In the genomic region with DNA sequence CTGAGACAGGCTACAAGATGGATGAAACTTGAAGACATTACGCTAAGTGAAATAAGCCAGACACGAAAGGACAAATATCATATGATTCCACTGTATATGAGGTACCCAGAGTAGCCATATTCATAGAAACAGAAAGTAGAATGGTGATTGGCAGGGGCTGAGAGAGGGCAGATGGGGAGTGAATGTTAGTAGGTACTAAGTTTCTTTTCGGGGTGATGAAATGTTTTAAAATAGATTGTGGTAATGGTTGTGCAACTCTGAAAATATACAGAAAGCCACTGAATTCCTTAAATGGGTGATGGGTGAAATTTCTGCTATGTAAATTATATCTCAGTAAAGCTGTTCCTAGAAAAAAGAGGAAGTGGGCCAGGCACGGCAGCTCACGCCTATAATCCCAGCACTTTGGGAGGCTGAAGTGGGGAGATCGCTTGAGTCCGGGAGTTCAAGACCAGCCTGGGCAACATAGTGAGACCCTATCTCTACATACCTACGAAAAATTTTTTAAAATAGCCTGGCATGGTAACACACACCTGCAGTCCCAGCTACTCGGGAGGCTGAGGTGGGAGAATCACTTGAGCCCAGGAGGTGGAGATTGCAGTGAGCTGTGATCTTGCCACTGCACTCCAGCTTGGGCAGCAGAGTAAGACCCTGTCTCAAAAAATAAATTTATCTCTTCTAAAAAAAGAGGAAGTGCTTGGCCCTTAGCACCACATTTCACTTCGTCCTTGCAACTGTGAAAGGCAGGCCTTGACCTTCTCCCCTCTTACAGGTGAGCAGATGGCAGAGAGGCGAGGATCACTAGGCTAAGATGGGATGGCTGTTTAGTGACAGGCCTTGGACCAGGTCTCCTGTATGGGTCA, we compare ENCODE assay signal across 8 cellular contexts. TPM values are rescaled to one million over a fixed set of nuclear protein-coding genes. Genes with fewer than 3 reads are reported as not detected.
DNase-seq lines count a peak whose midpoint lies in the region; ATAC-seq and TF ChIP-seq lines count a peak whose summit lies in the region.

No MANE protein-coding gene starts in this region.

- H3F3A ChIP-seq in Loucy (ENCODE audit: low read depth), result no peaks in the 10 kb centered on the region

- H3K4me3 Mint-ChIP-seq in memory B cell, result peak overlapping the region; percentile 42

- H3K4me2 ChIP-seq in Loucy (ENCODE audit: low read depth, low read length, poor library complexity, severe bottlenecking), result no peak overlapping the region

- H3K9me3 ChIP-seq in Loucy (ENCODE audit: insufficient read depth, low read depth, low read length) (no peaks in the 10 kb centered on the region), uterus (no peaks in the 10 kb centered on the region)

- H3K4me1 Mint-ChIP-seq in memory B cell, result peaks cover 20% of the 10 kb centered on the region

- H3K27me3 ChIP-seq in Loucy (ENCODE audit: insufficient read depth, low read length, poor library complexity, severe bottlenecking) (no peaks in the 10 kb centered on the region), uterus (no peaks in the 10 kb centered on the region)

- intact Hi-C loops in uterus (cut with DNase I; ENCODE audit: low total_unique reads), result loop anchor here (10.0 kb wide), 1 partner anchor 184 kb away; a partner anchor contains a TSS

- H3K9me2 ChIP-seq in Loucy (replicated peaks; ENCODE audit: low read depth, low read length), result no peaks in the 10 kb centered on the region

- no peak for TF ChIP-seq POLR2A in uterus (IDR thresholded peaks at IDR 0.05)

- no peaks in the 10 kb centered on the region for H3K79me2 ChIP-seq in Loucy (ENCODE audit: insufficient read depth, low read length)

- H3K9me3 Mint-ChIP-seq in memory B cell, result no peaks in the 10 kb centered on the region

- ATAC-seq in GM18498 (IDR thresholded peaks at IDR 0.05; ENCODE audit: unreplicated experiment) (peak; percentile 93), GM21737 (IDR thresholded peaks at IDR 0.05; ENCODE audit: unreplicated experiment) (peak; percentile 74), memory B cell (ENCODE audit: low read depth) (peak; percentile 95)

- H3K27ac ChIP-seq in uterus, result peak overlapping the region; percentile 92 to 95

- H2AFZ ChIP-seq in Loucy (ENCODE audit: low read length), result peak overlapping the region; percentile 29; the same call in 1 of the 2 replicates

- no peak for TF ChIP-seq CTCF in Loucy (conservative IDR thresholded peaks at IDR 0.05; ENCODE audit: low read length)
- no peak for TF ChIP-seq CTCF in astrocyte of the spinal cord (IDR thresholded peaks at IDR 0.05; ENCODE audit: low read depth, low read length)
- no peak for TF ChIP-seq CTCF in uterus (IDR thresholded peaks at IDR 0.05)

- H3K27ac Mint-ChIP-seq in memory B cell, result peak overlapping the region; percentile 94

- no peaks in the 10 kb centered on the region for H3K36me3 ChIP-seq in Loucy (ENCODE audit: insufficient read depth, low read length)
- H3K36me3 ChIP-seq in uterus, result no peaks in the 10 kb centered on the region

- H3K36me3 Mint-ChIP-seq in memory B cell, result no peaks in the 10 kb centered on the region

- H4K20me1 ChIP-seq in Loucy (ENCODE audit: insufficient read depth, low read length, poor library complexity, severe bottlenecking), result no peaks in the 10 kb centered on the region

- peak; percentile 78 for DNase-seq in astrocyte of the spinal cord (ENCODE audit: low read depth, low spot score)
- DNase-seq in memory B cell (ENCODE audit: low spot score in 2 of 2), result peak in 1 of 2 donors; percentile 64
- DNase-seq in uterus, result peak in 1 of 2 donors; percentile 47
- no peak for DNase-seq in HK-2 (ENCODE audit: unreplicated experiment)
- no peak for DNase-seq in dermis blood vessel endothelial cell

- H3K4me3 ChIP-seq in Loucy (ENCODE audit: low read length, poor library complexity, severe bottlenecking), result no peak overlapping the region
- H3K4me3 ChIP-seq in astrocyte of the spinal cord (ENCODE audit: low read depth, low read length), result no peak overlapping the region
- peak overlapping the region in 1 of 2 donors; percentile 28 for H3K4me3 ChIP-seq in uterus

- no peaks in the 10 kb centered on the region for H3K4me1 ChIP-seq in Loucy (ENCODE audit: insufficient read depth, low read length, poor library complexity, severe bottlenecking)
- peaks cover 0 to 3% of the 10 kb centered on the region in 2 donors for H3K4me1 ChIP-seq in uterus

- no peaks in the 10 kb centered on the region for H3K27me3 Mint-ChIP-seq in memory B cell

- H3K9ac ChIP-seq in Loucy (ENCODE audit: low read depth, low read length, poor library complexity, severe bottlenecking), result no peak overlapping the region

- in situ Hi-C loops in astrocyte of the spinal cord (cut with HindIII; ENCODE audit: low sequenced_read_pairs), result no loop called here

RNA-seq across cellular contexts. Expression of a gene that starts 16.0 kb away (rescaled TPM):
- total RNA-seq in uterus (100 to 1,000 TPM in 1 of 4 donors, 10 to 100 TPM in 3; 12.9 to 364 (median 36.7) TPM), dermis blood vessel endothelial cell (27.6 and 30.0 TPM in 2 replicates)
